ENCODE assay signal across 17 cellular contexts in the genomic region with DNA sequence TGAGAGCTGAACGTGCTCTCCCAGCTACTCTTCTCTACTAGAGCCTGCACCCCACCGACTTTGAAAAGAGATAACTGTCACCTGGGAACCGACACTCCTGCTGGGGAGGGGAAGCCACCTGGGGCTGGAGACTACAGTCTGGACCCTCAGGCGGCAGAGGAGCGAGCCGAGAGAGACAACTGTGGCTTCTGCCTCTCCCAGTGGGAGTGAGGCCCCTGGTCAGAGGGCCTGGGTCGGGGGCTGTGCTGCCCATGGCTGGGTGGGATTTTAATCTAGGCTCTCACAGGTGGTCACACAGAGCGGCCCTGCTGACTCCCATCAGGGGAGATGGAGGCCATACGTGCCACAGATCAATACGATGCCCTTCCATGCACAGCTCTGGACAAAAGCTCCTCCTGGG.
DNase-seq lines count a peak whose midpoint lies in the region; ATAC-seq and TF ChIP-seq lines count a peak whose summit lies in the region.
"Had no signal": no experiment of that assay in that cellular context is flagged by ENCODE, and none has a peak within 500 bp of the region (broad histone marks: within the 10 kb centered on the region; RNA-seq: fewer than 3 reads in every experiment).

No MANE protein-coding gene starts in this region.

- H3K4me3 ChIP-seq in neural progenitor cell (no peak overlapping the region), upper lobe of right lung (no peak overlapping the region)

- no peak overlapping the region for H3K4me3 Mint-ChIP-seq in activated naive CD4-positive, alpha-beta T cell treated with anti-CD3 and anti-CD28 coated beads, Interleukin-2, amount 10 ng/mL, durations not matched to agents 7 days and 5 days
- H3K4me3 Mint-ChIP-seq in activated B cell treated with CpG ODN at 0.5 μM for 24 hours, result no peak overlapping the region
- H3K4me3 Mint-ChIP-seq in neural progenitor cell, result no peak overlapping the region
- H3K4me3 Mint-ChIP-seq: CD8-positive, alpha-beta memory T cell; HFFc6 had no signal

- no peaks in the 10 kb centered on the region for H3K36me3 Mint-ChIP-seq in activated naive CD4-positive, alpha-beta T cell treated with anti-CD3 and anti-CD28 coated beads, Interleukin-2, amount 10 ng/mL, durations not matched to agents 7 days and 5 days
- no peaks in the 10 kb centered on the region for H3K36me3 Mint-ChIP-seq in activated B cell treated with CpG ODN at 0.5 μM for 24 hours (ENCODE audit: low read depth)
- H3K36me3 Mint-ChIP-seq in neural progenitor cell, result no peaks in the 10 kb centered on the region
- H3K36me3 Mint-ChIP-seq: CD8-positive, alpha-beta memory T cell had no signal

- H3K9ac ChIP-seq in neural progenitor cell, result no peak overlapping the region
- H3K9ac ChIP-seq: KMS-11 had no signal

- H3K9me3 ChIP-seq in neural progenitor cell (ENCODE audit: low read depth) (no peaks in the 10 kb centered on the region), upper lobe of right lung (no peaks in the 10 kb centered on the region)

- H3F3A ChIP-seq in neural progenitor cell (ENCODE audit: low read depth), result no peaks in the 10 kb centered on the region

- H3K36me3 ChIP-seq in neural progenitor cell (no peaks in the 10 kb centered on the region), upper lobe of right lung (no peaks in the 10 kb centered on the region)

- TF ChIP-seq CTCF in activated B cell treated with CpG ODN at 0.5 μM for 24 hours (IDR thresholded peaks at IDR 0.05) (no peak), neural progenitor cell (IDR thresholded peaks at IDR 0.05) (no peak), upper lobe of right lung (IDR thresholded peaks at IDR 0.05) (no peak)

- H3K9me3 Mint-ChIP-seq in activated naive CD4-positive, alpha-beta T cell treated with anti-CD3 and anti-CD28 coated beads, Interleukin-2, amount 10 ng/mL, durations not matched to agents 7 days and 5 days, result no peaks in the 10 kb centered on the region
- H3K9me3 Mint-ChIP-seq in activated B cell treated with CpG ODN at 0.5 μM for 24 hours, result no peaks in the 10 kb centered on the region
- H3K9me3 Mint-ChIP-seq in neural progenitor cell, result no peaks in the 10 kb centered on the region
- H3K9me3 Mint-ChIP-seq: CD8-positive, alpha-beta memory T cell had no signal

- no peaks in the 10 kb centered on the region for H3K79me2 ChIP-seq in neural progenitor cell (ENCODE audit: low read depth)

- H3K4me1 ChIP-seq in neural progenitor cell, result no peaks in the 10 kb centered on the region
- no peaks in the 10 kb centered on the region for H3K4me1 ChIP-seq in upper lobe of right lung

- H3K27me3 ChIP-seq in neural progenitor cell, result peaks cover 24% of the 10 kb centered on the region
- H3K27me3 ChIP-seq in upper lobe of right lung, result peaks cover 7% of the 10 kb centered on the region

- H3K27ac ChIP-seq in neural progenitor cell (no peak overlapping the region), upper lobe of right lung (no peak overlapping the region)
- H3K27ac ChIP-seq: KMS-11 had no signal

- ATAC-seq in activated B cell treated with CpG ODN at 0.5 μM for 24 hours (ENCODE audit: low read depth), result no peak
- ATAC-seq in upper lobe of right lung, result no peak
- no peak for ATAC-seq in GM19328 (IDR thresholded peaks at IDR 0.05; ENCODE audit: unreplicated experiment)
- ATAC-seq: Right ventricle myocardium inferior had no signal

- no peaks in the 10 kb centered on the region for H4K20me1 ChIP-seq in neural progenitor cell (ENCODE audit: low read depth)

- no peak overlapping the region for H2AFZ ChIP-seq in neural progenitor cell (replicated peaks)

- H3K4me2 ChIP-seq in neural progenitor cell, result no peak overlapping the region
- H3K4me2 ChIP-seq: KMS-11 had no signal

- POLR2A ChIA-PET in activated B cell treated with CpG ODN at 0.5 μM for 24 hours (lab: Charles Lee), result no interaction called here

- no peak overlapping the region for H3K27ac Mint-ChIP-seq in activated naive CD4-positive, alpha-beta T cell treated with anti-CD3 and anti-CD28 coated beads, Interleukin-2, amount 10 ng/mL, durations not matched to agents 7 days and 5 days
- H3K27ac Mint-ChIP-seq in activated B cell treated with CpG ODN at 0.5 μM for 24 hours (no peak overlapping the region), neural progenitor cell (peak overlapping the region; percentile 1)
- H3K27ac Mint-ChIP-seq: CD8-positive, alpha-beta memory T cell; HFFc6 had no signal

- CTCF ChIA-PET in activated naive CD4-positive, alpha-beta T cell treated with anti-CD3 and anti-CD28 coated beads, Interleukin-2, amount 10 ng/mL, durations not matched to agents 7 days and 5 days (lab: Charles Lee), result no interaction called here
- CTCF ChIA-PET in activated B cell treated with CpG ODN at 0.5 μM for 24 hours (lab: Charles Lee), result no interaction called here

- peaks cover 39% of the 10 kb centered on the region for H3K27me3 Mint-ChIP-seq in activated naive CD4-positive, alpha-beta T cell treated with anti-CD3 and anti-CD28 coated beads, Interleukin-2, amount 10 ng/mL, durations not matched to agents 7 days and 5 days
- peaks cover 4% of the 10 kb centered on the region for H3K27me3 Mint-ChIP-seq in activated B cell treated with CpG ODN at 0.5 μM for 24 hours
- peaks cover 7% of the 10 kb centered on the region for H3K27me3 Mint-ChIP-seq in neural progenitor cell (ENCODE audit: insufficient read depth, low read depth)

- no peaks in the 10 kb centered on the region for H3K4me1 Mint-ChIP-seq in activated naive CD4-positive, alpha-beta T cell treated with anti-CD3 and anti-CD28 coated beads, Interleukin-2, amount 10 ng/mL, durations not matched to agents 7 days and 5 days
- H3K4me1 Mint-ChIP-seq in activated B cell treated with CpG ODN at 0.5 μM for 24 hours (no peaks in the 10 kb centered on the region), neural progenitor cell (peaks cover 15% of the 10 kb centered on the region)
- H3K4me1 Mint-ChIP-seq: CD8-positive, alpha-beta memory T cell had no signal

- intact Hi-C loops in activated B cell treated with CpG ODN at 0.5 μM for 24 hours (cut with micrococcal nuclease) (no loop called here), upper lobe of right lung (cut with DNase I) (no loop called here)

- DNase-seq in activated naive CD4-positive, alpha-beta T cell treated with anti-CD3 and anti-CD28 coated beads, Interleukin-2, amount 10 ng/mL, durations not matched to agents 7 days and 5 days, result peak; percentile 12
- no peak for DNase-seq in activated naive CD4-positive, alpha-beta T cell treated with anti-CD3 and anti-CD28 coated beads, Interleukin-2, amount 50 U/mL, for 16 hours
- peak; percentile 4 for DNase-seq in activated B cell treated with CpG ODN at 0.5 μM for 24 hours
- no peak for DNase-seq in neural progenitor cell (ENCODE audit: low spot score)
- DNase-seq in upper lobe of right lung, result peak; percentile 48
- no peak for DNase-seq in NCI-H82 treated with DMSO at 0.1 percent for 48 hours (lab: John Stamatoyannopoulos, UW; ENCODE audit: unreplicated experiment)
- DNase-seq in AG08396 (ENCODE audit: low spot score), result no peak
- DNase-seq: C1 segment of cervical spinal cord, HFFc6, NCI-H1417, NCI-H1930, NCI-H446 treated with DMSO at 0.1 percent for 48 hours, NCI-H69 had no signal

Comparison
In these comparisons a context has a peak if more than half of its experiments do, and no peak if none do; other contexts are left out.
1. DNase-seq: peak in activated naive CD4-positive, alpha-beta T cell treated with anti-CD3 and anti-CD28 coated beads, Interleukin-2, amount 10 ng/mL, durations not matched to agents 7 days and 5 days (single experiment), activated B cell treated with CpG ODN at 0.5 μM for 24 hours (single experiment) and upper lobe of right lung (single experiment); none in activated naive CD4-positive, alpha-beta T cell treated with anti-CD3 and anti-CD28 coated beads, Interleukin-2, amount 50 U/mL, for 16 hours (single experiment), neural progenitor cell (single experiment), NCI-H82 treated with DMSO at 0.1 percent for 48 hours (single experiment) and AG08396 (single experiment).